8 cellular contexts compared by ENCODE assay signal in genomic region chr10:93680414-93681047, GRCh38.
A peak's percentile ranks its signal among the peaks of the same experiment; 100 is the strongest.
DNase-seq lines count a peak whose midpoint lies in the region; ATAC-seq and TF ChIP-seq lines count a peak whose summit lies in the region.

No MANE protein-coding gene starts in this region.

- no peak for TF ChIP-seq POLR2A in erythroblast (IDR thresholded peaks at IDR 0.05; ENCODE audit: low read length)

- DNase-seq in AG20443 (ENCODE audit: low spot score) (peak; percentile 40), HL-60 (ENCODE audit: low read depth in 1 of 2, low spot score in 1 of 2) (peak in 1 of 2 experiments; percentile 25), OCI-M1 (lab: John Stamatoyannopoulos, UW) (peak; percentile 76), erythroblast (lab: John Stamatoyannopoulos, UW) (peak; percentile 28 to 36), putamen (ENCODE audit: low spot score) (peak; percentile 37), activated T-cell treated with anti-CD3 and anti-CD28 coated beads for 4 hours (no peak)
- DNase-seq in activated CD4-positive, alpha-beta T cell treated with anti-CD3 and anti-CD28 coated beads, Interleukin-2, amount 50 U/mL, for 4 hours = no peak

- TF ChIP-seq CTCF in HL-60 (IDR thresholded peaks at IDR 0.05; ENCODE audit: insufficient read depth, low read length) = peak; percentile 22

- no peaks in the 10 kb centered on the region for H3K27me3 ChIP-seq in HL-60 (ENCODE audit: insufficient read depth, poor library complexity, severe bottlenecking)

- no peak overlapping the region for H3K27ac ChIP-seq in HL-60 (replicated peaks)

- H3K4me3 ChIP-seq in HL-60 (replicated peaks; ENCODE audit: insufficient read depth, low read length) = no peak overlapping the region

- ATAC-seq in HG02870 (IDR thresholded peaks at IDR 0.05; ENCODE audit: unreplicated experiment) = no peak

Comparison
In these comparisons a context has a peak if more than half of its experiments do, and no peak if none do; other contexts are left out.
1. DNase-seq: peak in AG20443 (single experiment), OCI-M1 (single experiment), erythroblast (2 of 2) and putamen (single experiment); none in activated T-cell treated with anti-CD3 and anti-CD28 coated beads for 4 hours (single experiment) and activated CD4-positive, alpha-beta T cell treated with anti-CD3 and anti-CD28 coated beads, Interleukin-2, amount 50 U/mL, for 4 hours (0 of 2).